In the genomic region with DNA sequence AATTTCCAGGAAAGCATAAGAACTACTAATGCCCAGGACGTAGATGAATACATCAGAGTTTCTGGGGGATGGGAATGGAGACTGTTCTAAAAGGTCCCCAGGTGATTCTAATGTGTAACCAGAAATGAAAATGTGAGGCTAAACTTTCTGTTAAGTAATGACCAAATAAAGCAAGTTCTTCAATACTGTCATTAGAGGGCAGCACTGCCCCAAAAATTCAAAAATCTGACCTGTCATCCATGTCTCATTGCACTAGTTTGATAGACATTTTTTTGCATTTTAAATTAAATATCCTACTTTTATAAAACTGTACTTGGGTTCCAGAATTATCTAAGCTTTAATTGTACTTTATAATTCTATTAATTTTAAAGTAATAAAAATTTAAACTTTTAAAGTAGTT, we compare ENCODE assay signal across 8 cellular contexts.
DNase-seq lines count a peak whose midpoint lies in the region; ATAC-seq and TF ChIP-seq lines count a peak whose summit lies in the region.

No MANE protein-coding gene starts in this region.

- no peak for TF ChIP-seq EP300 in suprapubic skin (IDR thresholded peaks at IDR 0.05)

- no peaks in the 10 kb centered on the region for H3K9me3 ChIP-seq in DOHH2 (ENCODE audit: control insufficient read depth, insufficient read depth, low read length)
- no peaks in the 10 kb centered on the region for H3K9me3 ChIP-seq in suprapubic skin

- H3K27me3 Mint-ChIP-seq in chondrocyte (ENCODE audit: low read depth): peaks cover 39% of the 10 kb centered on the region
- H3K27me3 Mint-ChIP-seq in naive B cell: peaks cover 0 to 8% (median 4%) of the 10 kb centered on the region in 3 donors

- H3K79me2 ChIP-seq in DOHH2 (ENCODE audit: control insufficient read depth, low read length): no peaks in the 10 kb centered on the region

- no peaks in the 10 kb centered on the region for H3K4me1 ChIP-seq in DOHH2 (ENCODE audit: control insufficient read depth, low read length)
- H3K4me1 ChIP-seq in suprapubic skin: no peaks in the 10 kb centered on the region

- no peak overlapping the region for H3K4me2 ChIP-seq in DOHH2 (ENCODE audit: low read length)

- no peaks in the 10 kb centered on the region for H4K20me1 ChIP-seq in DOHH2 (ENCODE audit: control insufficient read depth, insufficient read depth, low read depth, low read length)

- H3K27ac Mint-ChIP-seq in chondrocyte (ENCODE audit: unreplicated experiment): no peak overlapping the region
- H3K27ac Mint-ChIP-seq in naive B cell: no peak overlapping the region

- H3K27ac ChIP-seq in DOHH2 (ENCODE audit: low read depth, low read length): no peak overlapping the region
- H3K27ac ChIP-seq in suprapubic skin: no peak overlapping the region

- H3K9me3 Mint-ChIP-seq in chondrocyte (ENCODE audit: low read depth): no peaks in the 10 kb centered on the region
- H3K9me3 Mint-ChIP-seq in naive B cell: no peaks in the 10 kb centered on the region

- no peak for TF ChIP-seq POLR2A in suprapubic skin (IDR thresholded peaks at IDR 0.05)

- H3K36me3 ChIP-seq in DOHH2 (ENCODE audit: control insufficient read depth, low read length) (no peaks in the 10 kb centered on the region), suprapubic skin (no peaks in the 10 kb centered on the region)

- H3K4me1 Mint-ChIP-seq in chondrocyte (ENCODE audit: low read depth) (no peaks in the 10 kb centered on the region), naive B cell (no peaks in the 10 kb centered on the region)

- 3% methylated on average over 1 of the region's 1 CpG for WGBS in suprapubic skin

- H3K36me3 Mint-ChIP-seq in chondrocyte (ENCODE audit: low read depth) (no peaks in the 10 kb centered on the region), naive B cell (no peaks in the 10 kb centered on the region)

- no peaks in the 10 kb centered on the region for H3F3A ChIP-seq in DOHH2 (ENCODE audit: control insufficient read depth, insufficient read depth)

- peak; percentile 59 for TF ChIP-seq CTCF in DOHH2 (IDR thresholded peaks at IDR 0.05; ENCODE audit: low read depth, low read length, poor library complexity, severe bottlenecking)
- peak; percentile 86 for TF ChIP-seq CTCF in chondrocyte (IDR thresholded peaks at IDR 0.05)
- peak in 1 of 2 donors; percentile 52 for TF ChIP-seq CTCF in suprapubic skin (IDR thresholded peaks at IDR 0.05)

- no peaks in the 10 kb centered on the region for H3K9me2 ChIP-seq in DOHH2 (replicated peaks; ENCODE audit: control insufficient read depth, low read length)

- H3K27me3 ChIP-seq in DOHH2 (ENCODE audit: control insufficient read depth, low read length) (no peaks in the 10 kb centered on the region), suprapubic skin (peaks cover 13% of the 10 kb centered on the region)

- DNase-seq in NCI-H748 (lab: John Stamatoyannopoulos, UW; ENCODE audit: unreplicated experiment) (peak; percentile 59), chondrocyte (ENCODE audit: low spot score) (no peak), naive B cell (peak; percentile 3), suprapubic skin (ENCODE audit: low spot score in 2 of 2) (no peak)
- DNase-seq in effector CD8-positive, alpha-beta T cell (lab: John Stamatoyannopoulos, UW): no peak

- H3K4me3 ChIP-seq in DOHH2 (ENCODE audit: low read length) (no peak overlapping the region), suprapubic skin (no peak overlapping the region)

- H3K4me3 Mint-ChIP-seq in chondrocyte (ENCODE audit: unreplicated experiment) (no peak overlapping the region), naive B cell (no peak overlapping the region)

- ATAC-seq in GM19043 (IDR thresholded peaks at IDR 0.05; ENCODE audit: low read depth, unreplicated experiment) (peak; percentile 59), HG03439 (IDR thresholded peaks at IDR 0.05; ENCODE audit: unreplicated experiment) (peak; percentile 82), naive B cell (ENCODE audit: low read depth in 2 of 2) (no peak)

Comparison
In these comparisons a context has a peak if more than half of its experiments do, and no peak if none do; other contexts are left out.
1. ATAC-seq: peak in GM19043 (single experiment) and HG03439 (single experiment); none in naive B cell (0 of 2).
2. DNase-seq: peak in NCI-H748 (single experiment) and naive B cell (single experiment); none in chondrocyte (single experiment), suprapubic skin (0 of 2) and effector CD8-positive, alpha-beta T cell (single experiment).